8 cellular contexts compared by ENCODE assay signal in genomic region chr17:76145231-76146052, GRCh38. TPM values are rescaled to one million over a fixed set of nuclear protein-coding genes. Genes with fewer than 3 reads are reported as not detected.
A peak's percentile ranks its signal among the peaks of the same experiment; 100 is the strongest.
DNase-seq lines count a peak whose midpoint lies in the region; ATAC-seq lines count a peak whose summit lies in the region.

No MANE protein-coding gene starts in this region.

- peaks cover 12 to 22% (median 17%) of the 10 kb centered on the region in 11 experiments for H3K27me3 ChIP-seq in BLaER1 treated with 17β-estradiol and CSF1 and Interleukin-3, amounts not matched to agents 10 nM and 100 nM

- H4K20me1 ChIP-seq in BLaER1 treated with 17β-estradiol and CSF1 and Interleukin-3, amounts not matched to agents 10 nM and 100 nM: no peaks in the 10 kb centered on the region

- H3K4me3 ChIP-seq in BLaER1 treated with 17β-estradiol and CSF1 and Interleukin-3, amounts not matched to agents 10 nM and 100 nM: peak overlapping the region in 8 of 10 experiments; percentile 33 to 61 (median 46); a peak in 15 of 20 replicates

- H3K36me3 ChIP-seq in BLaER1 treated with 17β-estradiol and CSF1 and Interleukin-3, amounts not matched to agents 10 nM and 100 nM: no peaks in the 10 kb centered on the region

- H3K9ac ChIP-seq in BLaER1 treated with 17β-estradiol and CSF1 and Interleukin-3, amounts not matched to agents 10 nM and 100 nM: peak overlapping the region in 10 of 11 experiments; percentile 13 to 71 (median 66); a peak in 18 of 22 replicates

- H3K36me3 Mint-ChIP-seq in activated CD4-positive, alpha-beta memory T cell treated with anti-CD3 and anti-CD28 coated beads, Interleukin-2, amount 10 ng/mL, durations not matched to agents 7 days and 5 days (ENCODE audit: low read depth): peaks cover 33% of the 10 kb centered on the region
- no peaks in the 10 kb centered on the region for H3K36me3 Mint-ChIP-seq in memory B cell

- peak overlapping the region; percentile 95 to 99 (median 98) for H3K4me2 ChIP-seq in BLaER1 treated with 17β-estradiol and CSF1 and Interleukin-3, amounts not matched to agents 10 nM and 100 nM

- H3K9me3 ChIP-seq in BLaER1 treated with 17β-estradiol and CSF1 and Interleukin-3, amounts not matched to agents 10 nM and 100 nM (replicated peaks in 1 of 11): no peaks in the 10 kb centered on the region

- H3K4me1 ChIP-seq in BLaER1 treated with 17β-estradiol and CSF1 and Interleukin-3, amounts not matched to agents 10 nM and 100 nM: peaks cover 60 to 92% (median 78%) of the 10 kb centered on the region in 10 experiments

- CTCF ChIA-PET in activated CD4-positive, alpha-beta memory T cell treated with anti-CD3 and anti-CD28 coated beads, Interleukin-2, amount 10 ng/mL, durations not matched to agents 7 days and 5 days (lab: Charles Lee): interaction anchor here (0.7 to 7.1 kb wide), 8 partner anchors 20 to 146 kb away, joined by 3 to 47 read pairs (median 3); partner anchors contain the start of gene EXOC7

- H3K9me3 Mint-ChIP-seq in activated CD4-positive, alpha-beta memory T cell treated with anti-CD3 and anti-CD28 coated beads, Interleukin-2, amount 10 ng/mL, durations not matched to agents 7 days and 5 days: no peaks in the 10 kb centered on the region
- H3K9me3 Mint-ChIP-seq in memory B cell: no peaks in the 10 kb centered on the region

- POLR2A ChIA-PET in activated CD4-positive, alpha-beta memory T cell treated with anti-CD3 and anti-CD28 coated beads, Interleukin-2, amount 10 ng/mL, durations not matched to agents 7 days and 5 days (lab: Charles Lee): interaction anchor here (0.7 to 8.1 kb wide), 21 partner anchors 9 to 362 kb away, joined by 3 to 173 read pairs (median 4); partner anchors contain the start of genes SRP68 and UBALD2

- peaks cover 68% of the 10 kb centered on the region for H3K4me1 Mint-ChIP-seq in activated CD4-positive, alpha-beta memory T cell treated with anti-CD3 and anti-CD28 coated beads, Interleukin-2, amount 10 ng/mL, durations not matched to agents 7 days and 5 days
- H3K4me1 Mint-ChIP-seq in memory B cell: peaks cover 32% of the 10 kb centered on the region

- peak; percentile 28 for DNase-seq in MV-4-11 (lab: John Stamatoyannopoulos, UW)
- DNase-seq in activated CD4-positive, alpha-beta memory T cell treated with anti-CD3 and anti-CD28 coated beads, Interleukin-2, amount 10 ng/mL, durations not matched to agents 7 days and 5 days: peak; percentile 70
- DNase-seq in memory B cell (ENCODE audit: low spot score in 2 of 2): peak in 1 of 2 donors; percentile 29
- DNase-seq in AG08396 (ENCODE audit: low spot score): no peak
- DNase-seq in HuH-7 (ENCODE audit: low spot score): no peak

- ATAC-seq in memory B cell (ENCODE audit: low read depth): peak; percentile 60
- no peak for ATAC-seq in GM18907 (IDR thresholded peaks at IDR 0.05; ENCODE audit: unreplicated experiment)
- no peak for ATAC-seq in HG02678 (IDR thresholded peaks at IDR 0.05; ENCODE audit: unreplicated experiment)

- H3K4me3 Mint-ChIP-seq in activated CD4-positive, alpha-beta memory T cell treated with anti-CD3 and anti-CD28 coated beads, Interleukin-2, amount 10 ng/mL, durations not matched to agents 7 days and 5 days: peak overlapping the region; percentile 49
- H3K4me3 Mint-ChIP-seq in memory B cell: peak overlapping the region; percentile 78

- H3K27ac ChIP-seq in BLaER1 treated with 17β-estradiol and CSF1 and Interleukin-3, amounts not matched to agents 10 nM and 100 nM: peak overlapping the region; percentile 15 to 83 (median 75); a peak in 21 of 22 replicates

- H3K27me3 Mint-ChIP-seq in activated CD4-positive, alpha-beta memory T cell treated with anti-CD3 and anti-CD28 coated beads, Interleukin-2, amount 10 ng/mL, durations not matched to agents 7 days and 5 days: peaks cover 5% of the 10 kb centered on the region
- peaks cover 1% of the 10 kb centered on the region for H3K27me3 Mint-ChIP-seq in memory B cell

- H3K27ac Mint-ChIP-seq in activated CD4-positive, alpha-beta memory T cell treated with anti-CD3 and anti-CD28 coated beads, Interleukin-2, amount 10 ng/mL, durations not matched to agents 7 days and 5 days: peak overlapping the region; percentile 91
- peak overlapping the region; percentile 90 for H3K27ac Mint-ChIP-seq in memory B cell

RNA-seq across cellular contexts. Expression of gene FOXJ1, which starts 4.4 kb away (rescaled TPM):
- under 1 TPM; 0.13 to 0.15 TPM for total RNA-seq in activated CD4-positive, alpha-beta memory T cell treated with anti-CD3 and anti-CD28 coated beads, Interleukin-2, amount 10 ng/mL, durations not matched to agents 7 days and 5 days

RNA-seq across cellular contexts. Expression of gene EXOC7, which starts 41.9 kb away (rescaled TPM):
- total RNA-seq in activated CD4-positive, alpha-beta memory T cell treated with anti-CD3 and anti-CD28 coated beads, Interleukin-2, amount 10 ng/mL, durations not matched to agents 7 days and 5 days: 100 to 1,000 TPM; 119 to 120 TPM

Comparison
In these comparisons a context has a peak if more than half of its experiments do, and no peak if none do; other contexts are left out.
1. DNase-seq: peak in MV-4-11 (single experiment) and activated CD4-positive, alpha-beta memory T cell treated with anti-CD3 and anti-CD28 coated beads, Interleukin-2, amount 10 ng/mL, durations not matched to agents 7 days and 5 days (single experiment); none in AG08396 (single experiment) and HuH-7 (single experiment).